32 cellular contexts compared by ENCODE assay signal in genomic region chrX:154353172-154353843, GRCh38. TPM values are rescaled to one million over a fixed set of nuclear protein-coding genes. Genes with fewer than 3 reads are reported as not detected.
DNase-seq lines count a peak whose midpoint lies in the region; ATAC-seq, FAIRE-seq and TF ChIP-seq lines count a peak whose summit lies in the region.
"Had no signal": no experiment of that assay in that cellular context is flagged by ENCODE, and none has a peak within 500 bp of the region (broad histone marks: within the 10 kb centered on the region; RNA-seq: fewer than 3 reads in every experiment).

No MANE protein-coding gene starts in this region.

- FAIRE-seq in K562 (lab: Jason Lieb, UNC), result no peak
- FAIRE-seq in GM12892 (lab: Jason Lieb, UNC), result no peak
- FAIRE-seq: colon, H54, kidney, small intestine had no signal

- TF ChIP-seq CTCF in K562 (IDR thresholded peaks at IDR 0.05 in 2 of 3, conservative IDR thresholded peaks at IDR 0.05 in 1 of 3; ENCODE audit: insufficient read depth in 2 of 3, low read depth in 1 of 3, low read length in 3 of 3) (no peak), sigmoid colon (IDR thresholded peaks at IDR 0.05) (no peak)

- TF ChIP-seq POLR2A in K562 (conservative IDR thresholded peaks at IDR 0.05), result no peak
- TF ChIP-seq POLR2A in sigmoid colon (IDR thresholded peaks at IDR 0.05), result no peak
- no peak for TF ChIP-seq POLR2A in GM12892 (IDR thresholded peaks at IDR 0.05; ENCODE audit: low read depth, low read length)

- no peaks in the 10 kb centered on the region for H3K27me3 Mint-ChIP-seq in activated naive CD8-positive, alpha-beta T cell
- H3K27me3 Mint-ChIP-seq in activated naive CD8-positive, alpha-beta T cell treated with anti-CD3 and anti-CD28 coated beads for 36 hours, result no peaks in the 10 kb centered on the region
- H3K27me3 Mint-ChIP-seq: activated CD4-positive, alpha-beta T cell treated with anti-CD3 and anti-CD28 coated beads, Interleukin-2, amount 10 ng/mL, durations not matched to agents 24 days and 14 days had no signal

- H3K4me3 ChIP-seq in K562 (no peak overlapping the region), sigmoid colon (no peak overlapping the region)
- H3K4me3 ChIP-seq: BLaER1, psoas muscle had no signal

- no peaks in the 10 kb centered on the region for H3K9me3 ChIP-seq in K562 (replicated peaks; ENCODE audit: control insufficient read depth, insufficient read depth, low read depth, low read length)
- no peaks in the 10 kb centered on the region for H3K9me3 ChIP-seq in sigmoid colon
- H3K9me3 ChIP-seq: neutrophil, psoas muscle had no signal

- DNase-seq in activated naive CD8-positive, alpha-beta T cell treated with anti-CD3 and anti-CD28 coated beads for 36 hours, result no peak
- DNase-seq in EL (peak; percentile 1), K562 (ENCODE audit: extremely low read depth in 1 of 4, low spot score in 3 of 4) (no peak), sigmoid colon (peak; percentile 63), NCI-H2107 (lab: John Stamatoyannopoulos, UW) (no peak), GM12892 (ENCODE audit: insufficient read length) (no peak)
- DNase-seq: activated CD4-positive, alpha-beta T cell treated with anti-CD3 and anti-CD28 coated beads, Interleukin-2, amount 10 ng/mL, durations not matched to agents 24 days and 14 days; activated effector memory CD4-positive, alpha-beta T cell treated with anti-CD3 and anti-CD28 coated beads, Interleukin-2, amount 50 U/mL, for 16 hours; activated T-cell treated with anti-CD3 and anti-CD28 coated beads for 4 hours; brain microvascular endothelial cell; DMS79 treated with DMSO at 0.1 percent for 48 hours; kidney; mammary epithelial cell; NCI-H1092; NCI-H2029; NCI-H345; NCI-H774; RPMI8226; small intestine; stimulated activated CD4-positive, alpha-beta T cell treated with anti-CD3 and anti-CD28 coated beads, Interleukin-1b, Interleukin-23, amount 100 ng/mL, for 48 hours; substantia nigra had no signal

- H4K20me1 ChIP-seq in K562 (replicated peaks; ENCODE audit: control insufficient read depth, insufficient read depth, low read length), result peaks cover 13% of the 10 kb centered on the region

- H3K27me3 ChIP-seq in K562 (ENCODE audit: control insufficient read depth in 2 of 2, insufficient read depth in 2 of 2, low read length in 2 of 2) (no peaks in the 10 kb centered on the region), sigmoid colon (no peaks in the 10 kb centered on the region)
- H3K27me3 ChIP-seq: brain microvascular endothelial cell, neutrophil had no signal

- H2AFZ ChIP-seq in K562 (ENCODE audit: low read depth, low read length), result no peak overlapping the region

- no peak for TF ChIP-seq RAD21 in K562 (CRISPR knock-in tag; conservative IDR thresholded peaks at IDR 0.05 in 1 of 2, IDR thresholded peaks at IDR 0.05 in 1 of 2)

- H3K36me3 Mint-ChIP-seq in activated naive CD8-positive, alpha-beta T cell, result no peaks in the 10 kb centered on the region
- H3K36me3 Mint-ChIP-seq in activated naive CD8-positive, alpha-beta T cell treated with anti-CD3 and anti-CD28 coated beads for 36 hours, result peaks cover 9% of the 10 kb centered on the region

- POLR2A ChIA-PET in K562 (lab: Yijun Ruan, JAX), result interaction anchor here (0.8 to 1.2 kb wide), 2 partner anchors 9 to 12 kb away, joined by 4 read pairs; no protein-coding TSS in a partner anchor

- H3K9me3 Mint-ChIP-seq in activated naive CD8-positive, alpha-beta T cell (ENCODE audit: low read depth), result no peaks in the 10 kb centered on the region
- no peaks in the 10 kb centered on the region for H3K9me3 Mint-ChIP-seq in activated naive CD8-positive, alpha-beta T cell treated with anti-CD3 and anti-CD28 coated beads for 36 hours
- H3K9me3 Mint-ChIP-seq: activated CD4-positive, alpha-beta T cell treated with anti-CD3 and anti-CD28 coated beads, Interleukin-2, amount 10 ng/mL, durations not matched to agents 24 days and 14 days; T-helper 2 cell treated with Interferon-gamma antibody and Interleukin-4, amounts not matched to agents 5 μg/mL and 100 μg/mL, for 36 hours had no signal

- WGBS in K562 (ENCODE audit: insufficient coverage, low coverage, missing lambda C conversion rate), result 90% methylated on average over 13 of the region's 24 CpGs
- 92 to 93% methylated on average over 24 of the region's 24 CpGs for WGBS in sigmoid colon, 2 donors

- in situ Hi-C loops in K562 (cut with MboI), result no loop called here

- H3K4me2 ChIP-seq in K562 (ENCODE audit: insufficient read depth, low read length), result no peak overlapping the region
- H3K4me2 ChIP-seq: BLaER1 had no signal

- H3K36me3 ChIP-seq in K562 (ENCODE audit: control insufficient read depth, insufficient read depth, low read length), result peaks cover 100% of the 10 kb centered on the region; the same call in 2 of the 3 replicates
- peaks cover 65 to 98% (median 78%) of the 10 kb centered on the region in 4 donors for H3K36me3 ChIP-seq in sigmoid colon

- H3K4me1 ChIP-seq in K562 (replicated peaks in 1 of 2; ENCODE audit: control insufficient read depth in 2 of 2, insufficient read depth in 2 of 2, low read length in 2 of 2), result peaks cover 0 to 48% of the 10 kb centered on the region in 2 experiments; a peak in 2 of 5 replicates
- peaks cover 0 to 9% (median 4%) of the 10 kb centered on the region in 4 donors for H3K4me1 ChIP-seq in sigmoid colon
- H3K4me1 ChIP-seq: psoas muscle had no signal

- H3K27ac ChIP-seq in K562 (ENCODE audit: extremely low read depth, low read depth, low read length), result no peak overlapping the region
- H3K27ac ChIP-seq in sigmoid colon, result peak overlapping the region; percentile 67 to 99 (median 98)
- H3K27ac ChIP-seq: BLaER1, brain microvascular endothelial cell, neutrophil, psoas muscle, VCaP had no signal

- no peak for ATAC-seq in K562
- no peak for ATAC-seq in HG03095 (IDR thresholded peaks at IDR 0.05; ENCODE audit: unreplicated experiment)
- ATAC-seq: psoas muscle, SK-N-SH treated with all-trans-retinoic acid at 6 μM for 48 hours had no signal

- no peak overlapping the region for H3K4me3 Mint-ChIP-seq in activated naive CD8-positive, alpha-beta T cell
- no peak overlapping the region for H3K4me3 Mint-ChIP-seq in activated naive CD8-positive, alpha-beta T cell treated with anti-CD3 and anti-CD28 coated beads for 36 hours
- H3K4me3 Mint-ChIP-seq: activated CD4-positive, alpha-beta T cell treated with anti-CD3 and anti-CD28 coated beads, Interleukin-2, amount 10 ng/mL, durations not matched to agents 24 days and 14 days; T-helper 2 cell treated with Interferon-gamma antibody and Interleukin-4, amounts not matched to agents 5 μg/mL and 100 μg/mL, for 36 hours had no signal

- TF ChIP-seq EP300 in K562 (IDR thresholded peaks at IDR 0.05; ENCODE audit: low read length), result no peak
- no peak for TF ChIP-seq EP300 in sigmoid colon (IDR thresholded peaks at IDR 0.05)

- no peak overlapping the region; a peak in 1 of 4 replicates for H3K9ac ChIP-seq in K562 (ENCODE audit: insufficient read depth in 1 of 2, low read depth in 2 of 2, low read length in 2 of 2)
- H3K9ac ChIP-seq: BLaER1 had no signal

- intact Hi-C loops in K562 (cut with micrococcal nuclease), result no loop called here
- intact Hi-C loops in sigmoid colon (cut with DNase I), result no loop called here

- CTCF ChIA-PET in K562 (lab: Yijun Ruan, JAX; ENCODE audit: low intra/inter-chr PET ratio), result no interaction called here

- no TSS peak for BruUV-seq in K562 (replicated peaks; lab: Mats Ljungman, UMichigan)

- peaks cover 31% of the 10 kb centered on the region for H3K4me1 Mint-ChIP-seq in activated naive CD8-positive, alpha-beta T cell (ENCODE audit: low read depth)
- peaks cover 17% of the 10 kb centered on the region for H3K4me1 Mint-ChIP-seq in activated naive CD8-positive, alpha-beta T cell treated with anti-CD3 and anti-CD28 coated beads for 36 hours

- H3K27ac Mint-ChIP-seq in activated naive CD8-positive, alpha-beta T cell, result peak overlapping the region; percentile 34
- no peak overlapping the region for H3K27ac Mint-ChIP-seq in activated naive CD8-positive, alpha-beta T cell treated with anti-CD3 and anti-CD28 coated beads for 36 hours
- H3K27ac Mint-ChIP-seq: activated CD4-positive, alpha-beta T cell treated with anti-CD3 and anti-CD28 coated beads, Interleukin-2, amount 10 ng/mL, durations not matched to agents 24 days and 14 days; T-helper 2 cell treated with Interferon-gamma antibody and Interleukin-4, amounts not matched to agents 5 μg/mL and 100 μg/mL, for 36 hours had no signal

- H3K79me2 ChIP-seq in K562 (ENCODE audit: control insufficient read depth, insufficient read depth, low read length), result no peaks in the 10 kb centered on the region

- H3K9me1 ChIP-seq in K562 (ENCODE audit: control insufficient read depth, insufficient read depth, low read length), result no peaks in the 10 kb centered on the region

RNA-seq across cellular contexts. Expression of gene FLNA, which starts 21.1 kb away (rescaled TPM):
- total RNA-seq in activated naive CD8-positive, alpha-beta T cell treated with anti-CD3 and anti-CD28 coated beads for 36 hours, result 100 to 1,000 TPM; 694 to 696 TPM
- total RNA-seq in K562 (2011; cell fraction: chromatin; rRNA removed; ENCODE audit: low replicate concordance), result 432 and 1,364 TPM in 2 replicates
- 816 and 818 TPM in 2 replicates for total RNA-seq in K562 (2011; cell fraction: nucleolus; rRNA removed)
- 362 and 459 TPM in 2 replicates for total RNA-seq in K562 (2011; cell fraction: nucleoplasm; rRNA removed)
- 554 and 803 TPM in 2 replicates for total RNA-seq in K562 (2014; rRNA removed)
- total RNA-seq in K562 (2014; rRNA removed; fragmentation: Illumina TruSeq; extraction: Trizol), result 72.2 and 110 TPM in 2 replicates
- total RNA-seq in K562 (2015; rRNA removed; fragmentation: Illumina TruSeq; extraction: Trizol), result 135 and 162 TPM in 2 replicates
- total RNA-seq in K562 (2021), result 672 and 735 TPM in 2 replicates
- polyA plus RNA-seq in K562 (2011; rRNA removed), result 86.6 and 165 TPM in 2 replicates
- 122 and 183 TPM in 2 replicates for polyA plus RNA-seq in K562 (2011; cell fraction: cytosol; rRNA removed)
- polyA plus RNA-seq in K562 (2011; cell fraction: nucleus; rRNA removed), result 624 and 751 TPM in 2 replicates
- 392 and 593 TPM in 2 replicates for polyA plus RNA-seq in K562 (2012)
- polyA plus RNA-seq in K562 (2014; fragmentation: Illumina TruSeq; extraction: Trizol), result 329 and 438 TPM in 2 replicates
- 1 to 10 TPM; 6.2 to 6.8 TPM for polyA plus RNA-seq in K562 (2014; fragmentation: Nextera tagmentation; extraction: Ambion mirVana)
- polyA plus RNA-seq in K562 (2014; rRNA removed), result 226 and 245 TPM in 2 replicates
- 249 and 291 TPM in 2 replicates for polyA minus RNA-seq in K562 (2011; rRNA and poly(A)+ RNA removed)
- 522 and 767 TPM in 2 replicates for polyA minus RNA-seq in K562 (2011; cell fraction: cytosol; rRNA and poly(A)+ RNA removed)
- 248 and 324 TPM in 2 replicates for polyA minus RNA-seq in K562 (2011; cell fraction: nucleus; rRNA and poly(A)+ RNA removed)
- 1,000 to 10,000 TPM; 2,494 to 9,435 (median 5,341) TPM for total RNA-seq in sigmoid colon
- 100 to 1,000 TPM in 1 of 3 donors, 10 to 100 TPM in 2; 27.0 to 442 (median 42.0) TPM for polyA plus RNA-seq in sigmoid colon
- polyA plus RNA-seq in GM12892 (2012; ENCODE audit: missing spikeins), result 131 TPM

RNA-seq across cellular contexts. Expression of gene EMD, which starts 25.8 kb away (rescaled TPM):
- 100 to 1,000 TPM; 110 to 112 TPM for total RNA-seq in activated naive CD8-positive, alpha-beta T cell treated with anti-CD3 and anti-CD28 coated beads for 36 hours
- total RNA-seq in K562 (2011; cell fraction: chromatin; rRNA removed; ENCODE audit: low replicate concordance), result 41.8 and 93.2 TPM in 2 replicates
- total RNA-seq in K562 (2011; cell fraction: nucleolus; rRNA removed), result 88.9 and 97.4 TPM in 2 replicates
- 70.5 and 73.6 TPM in 2 replicates for total RNA-seq in K562 (2011; cell fraction: nucleoplasm; rRNA removed)
- total RNA-seq in K562 (2014; rRNA removed) (32.9 and 36.2 TPM in 2 replicates), K562 (2014; rRNA removed; fragmentation: Illumina TruSeq; extraction: Trizol) (37.5 and 38.3 TPM in 2 replicates), K562 (2015; rRNA removed; fragmentation: Illumina TruSeq; extraction: Trizol) (61.9 and 67.8 TPM in 2 replicates), K562 (2021) (124 and 135 TPM in 2 replicates), sigmoid colon (10 to 100 TPM; 44.3 to 66.8 (median 48.6) TPM)
- polyA plus RNA-seq in K562 (2011; rRNA removed) (77.4 and 81.2 TPM in 2 replicates), K562 (2014; fragmentation: Illumina TruSeq; extraction: Trizol) (177 and 206 TPM in 2 replicates), K562 (2014; fragmentation: Nextera tagmentation; extraction: Ambion mirVana) (1 to 10 TPM; 2.3 to 3.1 TPM), K562 (2014; rRNA removed) (86.7 and 110 TPM in 2 replicates), sigmoid colon (10 to 100 TPM; 40.7 to 87.9 (median 42.6) TPM)
- polyA plus RNA-seq in K562 (2011; cell fraction: cytosol; rRNA removed), result 100.0 and 121 TPM in 2 replicates
- 238 and 242 TPM in 2 replicates for polyA plus RNA-seq in K562 (2011; cell fraction: nucleus; rRNA removed)
- 125 and 134 TPM in 2 replicates for polyA plus RNA-seq in K562 (2012)
- 24.0 and 43.3 TPM in 2 replicates for polyA minus RNA-seq in K562 (2011; rRNA and poly(A)+ RNA removed)
- 51.3 and 57.9 TPM in 2 replicates for polyA minus RNA-seq in K562 (2011; cell fraction: cytosol; rRNA and poly(A)+ RNA removed)
- polyA minus RNA-seq in K562 (2011; cell fraction: nucleus; rRNA and poly(A)+ RNA removed), result 28.5 and 40.8 TPM in 2 replicates
- 41.4 TPM for polyA plus RNA-seq in GM12892 (2012; ENCODE audit: missing spikeins)

RNA-seq across cellular contexts. Expression of gene RPL10, which starts 44.9 kb away (rescaled TPM):
- 1,000 to 10,000 TPM; 2,967 to 3,168 TPM for total RNA-seq in activated naive CD8-positive, alpha-beta T cell treated with anti-CD3 and anti-CD28 coated beads for 36 hours
- total RNA-seq in K562 (2011; cell fraction: chromatin; rRNA removed; ENCODE audit: low replicate concordance), result 652 and 1,355 TPM in 2 replicates
- 1,356 and 1,561 TPM in 2 replicates for total RNA-seq in K562 (2011; cell fraction: nucleolus; rRNA removed)
- total RNA-seq in K562 (2011; cell fraction: nucleoplasm; rRNA removed), result 1,670 and 2,786 TPM in 2 replicates
- 4,111 and 4,705 TPM in 2 replicates for total RNA-seq in K562 (2014; rRNA removed)
- total RNA-seq in K562 (2014; rRNA removed; fragmentation: Illumina TruSeq; extraction: Trizol), result 3,682 and 4,010 TPM in 2 replicates
- 3,735 and 3,774 TPM in 2 replicates for total RNA-seq in K562 (2015; rRNA removed; fragmentation: Illumina TruSeq; extraction: Trizol)
- 4,299 and 4,408 TPM in 2 replicates for total RNA-seq in K562 (2021)
- polyA plus RNA-seq in K562 (2011; rRNA removed), result 5,297 and 6,545 TPM in 2 replicates
- polyA plus RNA-seq in K562 (2011; cell fraction: cytosol; rRNA removed), result 7,052 and 10,074 TPM in 2 replicates
- 3,562 and 5,028 TPM in 2 replicates for polyA plus RNA-seq in K562 (2011; cell fraction: nucleus; rRNA removed)
- 5,208 and 8,851 TPM in 2 replicates for polyA plus RNA-seq in K562 (2012)
- 6,119 and 7,432 TPM in 2 replicates for polyA plus RNA-seq in K562 (2014; fragmentation: Illumina TruSeq; extraction: Trizol)
- polyA plus RNA-seq in K562 (2014; fragmentation: Nextera tagmentation; extraction: Ambion mirVana), result 1,000 to 10,000 TPM; 5,014 to 7,600 TPM
- polyA plus RNA-seq in K562 (2014; rRNA removed), result 6,193 and 7,323 TPM in 2 replicates
- 1,451 and 1,523 TPM in 2 replicates for polyA minus RNA-seq in K562 (2011; rRNA and poly(A)+ RNA removed)
- 1,578 and 1,804 TPM in 2 replicates for polyA minus RNA-seq in K562 (2011; cell fraction: cytosol; rRNA and poly(A)+ RNA removed)
- 368 and 622 TPM in 2 replicates for polyA minus RNA-seq in K562 (2011; cell fraction: nucleus; rRNA and poly(A)+ RNA removed)
- 1,000 to 10,000 TPM; 3,138 to 8,651 (median 6,770) TPM for total RNA-seq in sigmoid colon
- polyA plus RNA-seq in sigmoid colon, result 1,000 to 10,000 TPM; 4,760 to 8,094 (median 5,003) TPM
- polyA plus RNA-seq in GM12892 (2012; ENCODE audit: missing spikeins), result 3,825 TPM

RNA-seq across cellular contexts. Expression of gene DNASE1L1, which starts 55.7 kb away (rescaled TPM):
- 10 to 100 TPM; 12.4 to 12.7 TPM for total RNA-seq in activated naive CD8-positive, alpha-beta T cell treated with anti-CD3 and anti-CD28 coated beads for 36 hours
- 14.4 and 29.9 TPM in 2 replicates for total RNA-seq in K562 (2011; cell fraction: chromatin; rRNA removed; ENCODE audit: low replicate concordance)
- total RNA-seq in K562 (2011; cell fraction: nucleolus; rRNA removed), result 32.4 and 37.9 TPM in 2 replicates
- total RNA-seq in K562 (2011; cell fraction: nucleoplasm; rRNA removed), result 24.0 and 27.8 TPM in 2 replicates
- total RNA-seq in K562 (2014; rRNA removed) (12.4 and 16.4 TPM in 2 replicates), K562 (2014; rRNA removed; fragmentation: Illumina TruSeq; extraction: Trizol) (5.7 and 5.9 TPM in 2 replicates), K562 (2015; rRNA removed; fragmentation: Illumina TruSeq; extraction: Trizol) (4.9 and 5.5 TPM in 2 replicates), K562 (2021) (10.9 and 11.2 TPM in 2 replicates), sigmoid colon (10 to 100 TPM; 10.9 to 21.8 (median 16.6) TPM)
- polyA plus RNA-seq in K562 (2011; rRNA removed) (12.6 and 14.8 TPM in 2 replicates), K562 (2014; fragmentation: Illumina TruSeq; extraction: Trizol) (7.9 and 12.9 TPM in 2 replicates), K562 (2014; fragmentation: Nextera tagmentation; extraction: Ambion mirVana) (under 1 TPM; 0.73 to 0.74 TPM), K562 (2014; rRNA removed) (11.6 and 16.4 TPM in 2 replicates), sigmoid colon (10 to 100 TPM; 15.5 to 25.7 (median 17.4) TPM)
- 18.6 and 34.4 TPM in 2 replicates for polyA plus RNA-seq in K562 (2011; cell fraction: cytosol; rRNA removed)
- 18.8 and 31.1 TPM in 2 replicates for polyA plus RNA-seq in K562 (2011; cell fraction: nucleus; rRNA removed)
- polyA plus RNA-seq in K562 (2012), result 14.5 and 24.0 TPM in 2 replicates
- 5.2 and 6.9 TPM in 2 replicates for polyA minus RNA-seq in K562 (2011; rRNA and poly(A)+ RNA removed)
- polyA minus RNA-seq in K562 (2011; cell fraction: cytosol; rRNA and poly(A)+ RNA removed), result 8.1 and 9.3 TPM in 2 replicates
- polyA minus RNA-seq in K562 (2011; cell fraction: nucleus; rRNA and poly(A)+ RNA removed), result 4.7 and 6.1 TPM in 2 replicates
- 12.3 TPM for polyA plus RNA-seq in GM12892 (2012; ENCODE audit: missing spikeins)

RNA-seq across cellular contexts. Expression of gene TKTL1, which starts 57.7 kb away (rescaled TPM):
- 1 to 10 TPM in 1 of 2 experiments, under 1 TPM in 1; 0.72 to 1.1 TPM for total RNA-seq in activated naive CD8-positive, alpha-beta T cell treated with anti-CD3 and anti-CD28 coated beads for 36 hours
- total RNA-seq in K562 (2011; cell fraction: chromatin; rRNA removed; ENCODE audit: low replicate concordance), result not detected in 2 replicates
- total RNA-seq in K562 (2011; cell fraction: nucleolus; rRNA removed), result not detected in 2 replicates
- total RNA-seq in K562 (2011; cell fraction: nucleoplasm; rRNA removed), result 0.66 TPM in 1 of 2 replicates, not detected in the other
- 0.54 and 0.61 TPM in 2 replicates for total RNA-seq in K562 (2014; rRNA removed)
- total RNA-seq in K562 (2014; rRNA removed; fragmentation: Illumina TruSeq; extraction: Trizol), result 0.29 and 0.44 TPM in 2 replicates
- 0.19 and 0.29 TPM in 2 replicates for total RNA-seq in K562 (2015; rRNA removed; fragmentation: Illumina TruSeq; extraction: Trizol)
- 0.35 and 0.51 TPM in 2 replicates for total RNA-seq in K562 (2021)
- polyA plus RNA-seq in K562 (2011; rRNA removed), result 0.18 and 0.64 TPM in 2 replicates
- polyA plus RNA-seq in K562 (2011; cell fraction: cytosol; rRNA removed), result 0.37 and 0.66 TPM in 2 replicates
- 0.10 and 0.21 TPM in 2 replicates for polyA plus RNA-seq in K562 (2011; cell fraction: nucleus; rRNA removed)
- 0.52 and 2.2 TPM in 2 replicates for polyA plus RNA-seq in K562 (2012)
- 0.51 and 0.71 TPM in 2 replicates for polyA plus RNA-seq in K562 (2014; fragmentation: Illumina TruSeq; extraction: Trizol)
- polyA plus RNA-seq in K562 (2014; fragmentation: Nextera tagmentation; extraction: Ambion mirVana), result under 1 TPM; 0.18 to 0.71 TPM
- polyA plus RNA-seq in K562 (2014; rRNA removed), result 0.38 and 0.62 TPM in 2 replicates
- 0.14 and 0.45 TPM in 2 replicates for polyA minus RNA-seq in K562 (2011; rRNA and poly(A)+ RNA removed)
- not detected in 2 replicates for polyA minus RNA-seq in K562 (2011; cell fraction: cytosol; rRNA and poly(A)+ RNA removed)
- 0.67 TPM in 1 of 2 replicates, not detected in the other for polyA minus RNA-seq in K562 (2011; cell fraction: nucleus; rRNA and poly(A)+ RNA removed)
- total RNA-seq in sigmoid colon, result under 1 TPM in 1 of 4 donors, not detected in 3; under 0.01 TPM
- under 1 TPM in 1 of 3 donors, not detected in 2; 0.31 TPM for polyA plus RNA-seq in sigmoid colon
- not detected for polyA plus RNA-seq in GM12892 (2012; ENCODE audit: missing spikeins)
- total RNA-seq: A673; activated CD4-positive, alpha-beta T cell treated with anti-CD3 and anti-CD28 coated beads, Interleukin-2, amount 10 ng/mL, durations not matched to agents 24 days and 14 days; mammary epithelial cell had no signal
- polyA plus RNA-seq: mammary epithelial cell had no signal

Comparison
In these comparisons a context has a peak if more than half of its experiments do, and no peak if none do; other contexts are left out.
1. DNase-seq: peak in EL (single experiment) and sigmoid colon (single experiment); none in activated naive CD8-positive, alpha-beta T cell treated with anti-CD3 and anti-CD28 coated beads for 36 hours (single experiment), K562 (0 of 4), NCI-H2107 (single experiment) and GM12892 (single experiment).